ENCODE assay signal across 25 cellular contexts in the genomic region with DNA sequence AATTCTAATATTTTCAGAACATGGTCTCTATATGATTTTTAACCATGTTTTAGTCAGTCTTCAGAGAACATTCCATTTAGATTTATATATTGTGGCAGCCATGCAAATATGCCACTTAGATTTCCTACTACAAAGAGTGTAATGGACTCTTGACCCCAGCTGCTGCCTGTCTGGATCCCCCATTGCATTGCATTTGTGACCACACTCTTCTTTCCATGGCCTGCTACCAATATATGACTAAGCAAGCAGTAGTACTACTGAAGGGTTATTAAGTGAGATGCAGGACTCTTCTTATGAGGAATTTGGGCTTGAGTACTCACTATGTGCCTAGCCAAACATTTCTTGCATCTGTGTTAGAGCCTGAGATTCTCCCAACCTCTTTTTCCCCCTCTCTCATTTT.
"Had no signal": no experiment of that assay in that cellular context is flagged by ENCODE, and none has a peak within 500 bp of the region (broad histone marks: within the 10 kb centered on the region; RNA-seq: fewer than 3 reads in every experiment).

No MANE protein-coding gene starts in this region.

- H3K36me3 ChIP-seq: cardiac muscle cell, neural progenitor cell, right atrium auricular region, suprapubic skin, tibial artery, upper lobe of right lung had no signal

- ATAC-seq: effector memory CD8-positive, alpha-beta T cell; foreskin keratinocyte; left cardiac atrium; natural killer cell; upper lobe of right lung had no signal

- H3K9ac ChIP-seq: neural progenitor cell had no signal

- H3K27me3 Mint-ChIP-seq: activated T-cell treated with anti-CD3 and anti-CD28 coated beads, Interleukin-2, amount 50 U/mL, for 24 hours; effector memory CD8-positive, alpha-beta T cell had no signal

- H3K4me3 ChIP-seq: cardiac muscle cell, coronary artery, neural progenitor cell, right atrium auricular region, suprapubic skin, tibial artery, upper lobe of right lung had no signal

- H3K36me3 Mint-ChIP-seq: natural killer cell, neural progenitor cell had no signal

- H3K4me1 ChIP-seq: neural progenitor cell, right atrium auricular region, suprapubic skin, tibial artery, upper lobe of right lung had no signal

- H3K27ac Mint-ChIP-seq: activated T-cell treated with anti-CD3 and anti-CD28 coated beads, Interleukin-2, amount 50 U/mL, for 24 hours; effector memory CD8-positive, alpha-beta T cell; natural killer cell; neural progenitor cell had no signal

- H3K9me3 Mint-ChIP-seq: activated T-cell treated with anti-CD3 and anti-CD28 coated beads, Interleukin-2, amount 50 U/mL, for 24 hours had no signal

- H2AFZ ChIP-seq: neural progenitor cell had no signal

- H3K4me2 ChIP-seq: neural progenitor cell had no signal

- H3K4me3 Mint-ChIP-seq: activated T-cell treated with anti-CD3 and anti-CD28 coated beads, Interleukin-2, amount 50 U/mL, for 24 hours; effector memory CD8-positive, alpha-beta T cell; natural killer cell; neural progenitor cell had no signal

- H3K27me3 ChIP-seq: cardiac muscle cell, foreskin keratinocyte, neural progenitor cell, right atrium auricular region, suprapubic skin, tibial artery, upper lobe of right lung had no signal

- H3K4me1 Mint-ChIP-seq: natural killer cell had no signal

- DNase-seq: activated CD4-positive, alpha-beta T cell treated with anti-CD3 and anti-CD28 coated beads for 48 hours; activated CD4-positive, alpha-beta T cell treated with anti-CD3 and anti-CD28 coated beads, Interleukin-2, amount 50 U/mL, for 48 hours; activated CD8-positive, alpha-beta memory T cell treated with anti-CD3 and anti-CD28 coated beads, Interleukin-2, amount 50 U/mL, for 48 hours; activated gamma-delta T cell; activated naive CD4-positive, alpha-beta T cell treated with anti-CD3 and anti-CD28 coated beads, Interleukin-2, amount 50 U/mL, for 16 hours; activated T-cell treated with anti-CD3 and anti-CD28 coated beads, Interleukin-2, amount 50 U/mL, for 24 hours; amniotic stem cell; cerebellar nuclear complex; effector memory CD8-positive, alpha-beta T cell; erythroblast; foreskin keratinocyte; islet precursor cell; left cardiac atrium; natural killer cell; stimulated activated CD4-positive, alpha-beta T cell treated with anti-CD3 and anti-CD28 coated beads, Interleukin-15, amount 100 ng/mL, for 24 hours; stimulated activated CD4-positive, alpha-beta T cell treated with anti-CD3 and anti-CD28 coated beads, Interleukin-2, amount 100 ng/mL, for 24 hours; stimulated activated naive CD4-positive, alpha-beta T cell; tibial artery; upper lobe of right lung had no signal

- H3K9me3 ChIP-seq: right atrium auricular region, suprapubic skin, tibial artery, upper lobe of right lung had no signal

- H3K27ac ChIP-seq: cardiac muscle cell, coronary artery, foreskin keratinocyte, neural progenitor cell, right atrium auricular region, suprapubic skin, tibial artery, upper lobe of right lung, VCaP had no signal
